In genomic region chr1:156461141-156461540, GRCh38 we compare ENCODE assay signal across 15 cellular contexts. TPM values are rescaled to one million over a fixed set of nuclear protein-coding genes. Genes with fewer than 3 reads are reported as not detected.
DNase-seq lines count a peak whose midpoint lies in the region; ATAC-seq and TF ChIP-seq lines count a peak whose summit lies in the region.
"Had no signal": no experiment of that assay in that cellular context is flagged by ENCODE, and none has a peak within 500 bp of the region (broad histone marks: within the 10 kb centered on the region; RNA-seq: fewer than 3 reads in every experiment).

No MANE protein-coding gene starts in this region.

- intact Hi-C loops in CD4-positive, alpha-beta memory T cell (cut with micrococcal nuclease): no loop called here

- H3K27ac ChIP-seq in CD4-positive, alpha-beta memory T cell (ENCODE audit: low read depth, low read length): no peak overlapping the region
- peak overlapping the region; percentile 71 for H3K27ac ChIP-seq in hepatocyte
- H3K27ac ChIP-seq: lower lobe of right lung had no signal

- no peaks in the 10 kb centered on the region for H3K9me3 ChIP-seq in CD4-positive, alpha-beta memory T cell (ENCODE audit: control insufficient read depth in 1 of 2, low read length in 2 of 2)
- no peaks in the 10 kb centered on the region for H3K9me3 ChIP-seq in T-helper 17 cell (ENCODE audit: control insufficient read depth, low read length, poor library complexity, severe bottlenecking)
- H3K9me3 ChIP-seq in hepatocyte (ENCODE audit: low read depth): no peaks in the 10 kb centered on the region
- H3K9me3 ChIP-seq: lower lobe of right lung had no signal

- H3K9me3 Mint-ChIP-seq in CD4-positive, alpha-beta memory T cell: peaks cover 0 to 8% (median 0%) of the 10 kb centered on the region in 8 donors
- no peaks in the 10 kb centered on the region for H3K9me3 Mint-ChIP-seq in stimulated activated naive B cell treated with anti-CD40 and anti-IgM and Interleukin-4, amounts not matched to agents 10 μg/mL and 1 μg/mL and 100 μg/mL, for 72 hours
- H3K9me3 Mint-ChIP-seq: nephron; T-helper 1 cell treated with Interleukin-12 subunit alpha and Interleukin-12 subunit beta and Interleukin-4 antibody, amounts not matched to agents 30 μg/mL and 1 μg/mL, for 36 hours had no signal

- H3K4me3 Mint-ChIP-seq in CD4-positive, alpha-beta memory T cell: no peak overlapping the region
- H3K4me3 Mint-ChIP-seq in T-helper 17 cell: no peak overlapping the region
- no peak overlapping the region for H3K4me3 Mint-ChIP-seq in stimulated activated naive B cell treated with anti-CD40 and anti-IgM and Interleukin-4, amounts not matched to agents 10 μg/mL and 1 μg/mL and 100 μg/mL, for 72 hours
- H3K4me3 Mint-ChIP-seq: nephron; T-helper 1 cell treated with Interleukin-12 subunit alpha and Interleukin-12 subunit beta and Interleukin-4 antibody, amounts not matched to agents 30 μg/mL and 1 μg/mL, for 36 hours had no signal

- peak overlapping the region in 6 of 7 donors; percentile 39 to 74 (median 64) for H3K27ac Mint-ChIP-seq in CD4-positive, alpha-beta memory T cell
- peak overlapping the region; percentile 90 for H3K27ac Mint-ChIP-seq in T-helper 17 cell
- H3K27ac Mint-ChIP-seq in stimulated activated naive B cell treated with anti-CD40 and anti-IgM and Interleukin-4, amounts not matched to agents 10 μg/mL and 1 μg/mL and 100 μg/mL, for 72 hours: peak overlapping the region; percentile 86
- H3K27ac Mint-ChIP-seq: nephron; T-helper 1 cell treated with Interleukin-12 subunit alpha and Interleukin-12 subunit beta and Interleukin-4 antibody, amounts not matched to agents 30 μg/mL and 1 μg/mL, for 36 hours had no signal

- no peak for DNase-seq in CD4-positive, alpha-beta memory T cell
- DNase-seq in T-helper 17 cell: no peak
- DNase-seq in hepatocyte (ENCODE audit: low spot score): no peak
- DNase-seq in stimulated activated naive B cell treated with anti-CD40 and anti-IgM and Interleukin-4, amounts not matched to agents 10 μg/mL and 1 μg/mL and 100 μg/mL, for 72 hours: no peak
- no peak for DNase-seq in stimulated activated CD4-positive, alpha-beta T cell treated with anti-CD3 and anti-CD28 coated beads, Interleukin-1b, Interleukin-23, amount 100 ng/mL, for 48 hours
- no peak for DNase-seq in GM10266 (ENCODE audit: extremely low spot score)
- no peak for DNase-seq in GDM1 (lab: John Stamatoyannopoulos, UW)
- DNase-seq: activated gamma-delta T cell; lower lobe of right lung; NCI-H2081; NCI-H524 treated with DMSO at 0.1 percent for 48 hours; SHP77; stimulated activated CD4-positive, alpha-beta T cell treated with anti-CD3 and anti-CD28 coated beads, Interleukin-15, amount 100 ng/mL, for 24 hours had no signal

- H3K79me2 ChIP-seq in hepatocyte: no peaks in the 10 kb centered on the region

- peaks cover 17% of the 10 kb centered on the region for H3K36me3 ChIP-seq in CD4-positive, alpha-beta memory T cell (ENCODE audit: insufficient read depth, low read length)
- H3K36me3 ChIP-seq in hepatocyte (replicated peaks; ENCODE audit: insufficient read depth, low read depth): no peaks in the 10 kb centered on the region

- no peak overlapping the region for H3K4me2 ChIP-seq in hepatocyte

- H3K4me3 ChIP-seq in CD4-positive, alpha-beta memory T cell (ENCODE audit: low read length in 2 of 2): no peak overlapping the region
- no peak overlapping the region for H3K4me3 ChIP-seq in hepatocyte
- H3K4me3 ChIP-seq: lower lobe of right lung had no signal

- no peaks in the 10 kb centered on the region for H3K27me3 Mint-ChIP-seq in CD4-positive, alpha-beta memory T cell
- no peaks in the 10 kb centered on the region for H3K27me3 Mint-ChIP-seq in T-helper 17 cell
- H3K27me3 Mint-ChIP-seq in stimulated activated naive B cell treated with anti-CD40 and anti-IgM and Interleukin-4, amounts not matched to agents 10 μg/mL and 1 μg/mL and 100 μg/mL, for 72 hours: no peaks in the 10 kb centered on the region

- TF ChIP-seq CTCF in hepatocyte (IDR thresholded peaks at IDR 0.05; ENCODE audit: poor library complexity): no peak
- no peak for TF ChIP-seq CTCF in GM10266 (IDR thresholded peaks at IDR 0.05; ENCODE audit: control insufficient read depth, insufficient read depth, low read depth, missing control alignments)

- H3K36me3 Mint-ChIP-seq in CD4-positive, alpha-beta memory T cell: peaks cover 7 to 34% of the 10 kb centered on the region in 2 donors
- peaks cover 4% of the 10 kb centered on the region for H3K36me3 Mint-ChIP-seq in T-helper 17 cell (ENCODE audit: low read depth)
- peaks cover 12 to 29% of the 10 kb centered on the region in 2 donors for H3K36me3 Mint-ChIP-seq in stimulated activated naive B cell treated with anti-CD40 and anti-IgM and Interleukin-4, amounts not matched to agents 10 μg/mL and 1 μg/mL and 100 μg/mL, for 72 hours

- H3K9me2 ChIP-seq in hepatocyte (replicated peaks; ENCODE audit: insufficient read depth): no peaks in the 10 kb centered on the region

- no peak for ATAC-seq in T-helper 17 cell
- ATAC-seq in stimulated activated naive B cell treated with anti-CD40 and anti-IgM and Interleukin-4, amounts not matched to agents 10 μg/mL and 1 μg/mL and 100 μg/mL, for 72 hours (replicated peaks): no peak
- ATAC-seq: lower lobe of right lung had no signal

- peaks cover 14 to 35% (median 23%) of the 10 kb centered on the region in 4 donors for H3K4me1 Mint-ChIP-seq in CD4-positive, alpha-beta memory T cell
- peaks cover 33% of the 10 kb centered on the region for H3K4me1 Mint-ChIP-seq in T-helper 17 cell
- peaks cover 25 to 34% of the 10 kb centered on the region in 2 donors for H3K4me1 Mint-ChIP-seq in stimulated activated naive B cell treated with anti-CD40 and anti-IgM and Interleukin-4, amounts not matched to agents 10 μg/mL and 1 μg/mL and 100 μg/mL, for 72 hours

- POLR2A ChIA-PET in CD4-positive, alpha-beta memory T cell (lab: Charles Lee; ENCODE audit: partially characterized antibody): interaction anchor here (0.6 to 2.6 kb wide), 4 partner anchors 19 to 163 kb away, joined by 3 to 11 read pairs (median 4); partner anchors contain the start of gene MEF2D

- WGBS in hepatocyte (ENCODE audit: low lambda C conversion rate, missing lambda C conversion rate): 48% methylated on average over 4 of the region's 4 CpGs

- peaks cover 29% of the 10 kb centered on the region for H3K4me1 ChIP-seq in CD4-positive, alpha-beta memory T cell (ENCODE audit: insufficient read depth, low read length)
- H3K4me1 ChIP-seq in hepatocyte (ENCODE audit: insufficient read depth): peaks cover 4% of the 10 kb centered on the region

- no peak overlapping the region for H2AFZ ChIP-seq in hepatocyte

- no peaks in the 10 kb centered on the region for H4K20me1 ChIP-seq in hepatocyte (ENCODE audit: insufficient read depth, poor library complexity, severe bottlenecking)

- H3K27me3 ChIP-seq in CD4-positive, alpha-beta memory T cell (ENCODE audit: insufficient read depth, low read length): no peaks in the 10 kb centered on the region
- no peaks in the 10 kb centered on the region for H3K27me3 ChIP-seq in hepatocyte

- CTCF ChIA-PET in CD4-positive, alpha-beta memory T cell (lab: Charles Lee; ENCODE audit: partially characterized antibody): interaction anchor here (1.0 to 4.6 kb wide), 3 partner anchors 15 to 75 kb away, joined by 3 to 29 read pairs (median 8); no protein-coding TSS in a partner anchor

RNA-seq across cellular contexts. Expression of gene MEF2D, which starts 39.4 kb away (rescaled TPM):
- total RNA-seq in CD4-positive, alpha-beta memory T cell: 10 to 100 TPM; 65.0 to 69.6 TPM
- 10 to 100 TPM in 1 of 2 donors, 1 to 10 TPM in 1; 4.2 to 13.8 TPM for polyA plus RNA-seq in CD4-positive, alpha-beta memory T cell
- total RNA-seq in T-helper 17 cell (100 to 1,000 TPM; 142 to 157 TPM), hepatocyte (9.6 and 20.1 TPM in 2 replicates)
- 25.1 and 30.8 TPM in 2 replicates for polyA plus RNA-seq in hepatocyte
